Comparison of ENCODE assay signal across 23 cellular contexts in the genomic region with DNA sequence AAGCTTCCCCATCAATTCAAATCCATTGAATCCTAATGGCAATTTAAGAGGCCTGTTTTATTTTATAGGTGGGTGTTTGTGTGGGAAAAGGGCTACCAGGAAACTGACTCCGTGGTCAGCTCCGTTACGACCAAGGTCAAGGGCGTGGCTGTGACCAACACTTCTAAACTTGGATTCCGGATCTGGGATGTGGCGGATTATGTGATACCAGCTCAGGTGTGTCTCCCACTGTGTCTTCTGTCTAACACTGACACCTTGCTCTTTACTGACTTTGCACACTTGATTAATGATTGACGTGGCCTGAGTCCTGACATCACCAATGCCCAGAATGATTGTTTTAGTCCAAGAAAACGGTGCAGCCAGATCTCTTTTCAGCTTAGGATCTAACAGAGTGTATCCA. TPM values are rescaled to one million over a fixed set of nuclear protein-coding genes. Genes with fewer than 3 reads are reported as not detected.
DNase-seq lines count a peak whose midpoint lies in the region; ATAC-seq and TF ChIP-seq lines count a peak whose summit lies in the region.
"Had no signal": no experiment of that assay in that cellular context is flagged by ENCODE, and none has a peak within 500 bp of the region (broad histone marks: within the 10 kb centered on the region; RNA-seq: fewer than 3 reads in every experiment).

No MANE protein-coding gene starts in this region.

- no peaks in the 10 kb centered on the region for H3K9me3 Mint-ChIP-seq in activated CD8-positive, alpha-beta T cell treated with anti-CD3 and anti-CD28 coated beads, Interleukin-2, amount 10 ng/mL, durations not matched to agents 7 days and 5 days (ENCODE audit: insufficient read depth)
- H3K9me3 Mint-ChIP-seq: activated B cell treated with CpG ODN at 0.5 μM for 24 hours; activated T-helper 2 cell treated with anti-CD3 and anti-CD28 coated beads, Interferon-gamma antibody, Interleukin-2, Interleukin-4, amounts not matched to agents 10 μg/mL and 5 μg/mL and 100 μg/mL, durations not matched to agents 14 hours and 24 hours and 36 hours; natural killer cell treated with Interleukin-12 subunit alpha and Interleukin-12 subunit beta and Interleukin-15 and Interleukin-18, amount 100 ng/mL, for 72 hours had no signal

- H3K36me3 ChIP-seq in right lobe of liver, result no peaks in the 10 kb centered on the region
- H3K36me3 ChIP-seq: breast epithelium had no signal

- DNase-seq in Caki2 (ENCODE audit: low read depth) (peak; percentile 70), right lobe of liver (no peak), medulla oblongata (ENCODE audit: extremely low spot score) (no peak), cortex of kidney (lab: John Stamatoyannopoulos, UW) (no peak)
- DNase-seq in activated CD8-positive, alpha-beta T cell treated with anti-CD3 and anti-CD28 coated beads, Interleukin-2, amount 10 ng/mL, durations not matched to agents 7 days and 5 days, result no peak
- DNase-seq: activated B cell treated with CpG ODN at 0.5 μM for 24 hours; adrenal gland; H7; heart right ventricle; mesendoderm; NCI-H1105; RPMI8226; stimulated activated CD4-positive, alpha-beta T cell treated with anti-CD3 and anti-CD28 coated beads, Interleukin-1b, Interleukin-23, amount 100 ng/mL, for 48 hours; stimulated activated naive B cell treated with anti-CD40 and anti-IgM and Interleukin-4, amounts not matched to agents 10 μg/mL and 1 μg/mL and 100 μg/mL, for 72 hours; T-helper 9 cell had no signal

- ATAC-seq in activated CD8-positive, alpha-beta T cell treated with anti-CD3 and anti-CD28 coated beads, Interleukin-2, amount 10 ng/mL, durations not matched to agents 7 days and 5 days, result no peak
- ATAC-seq in right lobe of liver (peak; percentile 55 to 69 (median 63)), HG03175 (IDR thresholded peaks at IDR 0.05; ENCODE audit: unreplicated experiment) (no peak), HG03097 (IDR thresholded peaks at IDR 0.05; ENCODE audit: low FRiP score, unreplicated experiment) (no peak)
- ATAC-seq: heart right ventricle; natural killer cell treated with Interleukin-12 subunit alpha and Interleukin-12 subunit beta and Interleukin-15 and Interleukin-18, amount 100 ng/mL, for 72 hours; stimulated activated naive B cell treated with anti-CD40 and anti-IgM and Interleukin-4, amounts not matched to agents 10 μg/mL and 1 μg/mL and 100 μg/mL, for 72 hours had no signal

- peaks cover 61% of the 10 kb centered on the region for H3K36me3 Mint-ChIP-seq in activated CD8-positive, alpha-beta T cell treated with anti-CD3 and anti-CD28 coated beads, Interleukin-2, amount 10 ng/mL, durations not matched to agents 7 days and 5 days (ENCODE audit: low read depth)

- no peak overlapping the region for H3K4me3 ChIP-seq in right lobe of liver
- H3K4me3 ChIP-seq: adrenal gland, breast epithelium, heart right ventricle, SK-N-MC, thoracic aorta had no signal

- peak overlapping the region; percentile 5 for H3K27ac Mint-ChIP-seq in activated CD8-positive, alpha-beta T cell treated with anti-CD3 and anti-CD28 coated beads, Interleukin-2, amount 10 ng/mL, durations not matched to agents 7 days and 5 days
- H3K27ac Mint-ChIP-seq: activated B cell treated with CpG ODN at 0.5 μM for 24 hours; activated T-helper 2 cell treated with anti-CD3 and anti-CD28 coated beads, Interferon-gamma antibody, Interleukin-2, Interleukin-4, amounts not matched to agents 10 μg/mL and 5 μg/mL and 100 μg/mL, durations not matched to agents 14 hours and 24 hours and 36 hours; stimulated activated naive B cell treated with anti-CD40 and anti-IgM and Interleukin-4, amounts not matched to agents 10 μg/mL and 1 μg/mL and 100 μg/mL, for 72 hours had no signal

- POLR2A ChIA-PET in activated CD8-positive, alpha-beta T cell treated with anti-CD3 and anti-CD28 coated beads, Interleukin-2, amount 10 ng/mL, durations not matched to agents 7 days and 5 days (lab: Charles Lee), result no interaction called here

- H3K4me3 Mint-ChIP-seq in activated CD8-positive, alpha-beta T cell treated with anti-CD3 and anti-CD28 coated beads, Interleukin-2, amount 10 ng/mL, durations not matched to agents 7 days and 5 days, result no peak overlapping the region
- H3K4me3 Mint-ChIP-seq: activated B cell treated with CpG ODN at 0.5 μM for 24 hours; natural killer cell treated with Interleukin-12 subunit alpha and Interleukin-12 subunit beta and Interleukin-15 and Interleukin-18, amount 100 ng/mL, for 72 hours; stimulated activated naive B cell treated with anti-CD40 and anti-IgM and Interleukin-4, amounts not matched to agents 10 μg/mL and 1 μg/mL and 100 μg/mL, for 72 hours had no signal

- CTCF ChIA-PET in activated CD8-positive, alpha-beta T cell treated with anti-CD3 and anti-CD28 coated beads, Interleukin-2, amount 10 ng/mL, durations not matched to agents 7 days and 5 days (lab: Charles Lee), result interaction anchor here (3.5 kb wide), 1 partner anchor 13 kb away, joined by 19 read pairs; no protein-coding TSS in a partner anchor

- H3K4me1 ChIP-seq in right lobe of liver, result peaks cover 0 to 44% (median 18%) of the 10 kb centered on the region in 4 donors
- H3K4me1 ChIP-seq: breast epithelium had no signal

- no peaks in the 10 kb centered on the region for H3K9me3 ChIP-seq in right lobe of liver
- H3K9me3 ChIP-seq: adrenal gland, breast epithelium, heart right ventricle, thoracic aorta had no signal

- no peaks in the 10 kb centered on the region for H3K27me3 ChIP-seq in right lobe of liver
- H3K27me3 ChIP-seq: adrenal gland, breast epithelium, heart right ventricle had no signal

- no peaks in the 10 kb centered on the region for H3K27me3 Mint-ChIP-seq in activated CD8-positive, alpha-beta T cell treated with anti-CD3 and anti-CD28 coated beads, Interleukin-2, amount 10 ng/mL, durations not matched to agents 7 days and 5 days (ENCODE audit: low read depth)
- H3K27me3 Mint-ChIP-seq: activated B cell treated with CpG ODN at 0.5 μM for 24 hours; natural killer cell treated with Interleukin-12 subunit alpha and Interleukin-12 subunit beta and Interleukin-15 and Interleukin-18, amount 100 ng/mL, for 72 hours; stimulated activated naive B cell treated with anti-CD40 and anti-IgM and Interleukin-4, amounts not matched to agents 10 μg/mL and 1 μg/mL and 100 μg/mL, for 72 hours had no signal

- H3K4me1 Mint-ChIP-seq in activated CD8-positive, alpha-beta T cell treated with anti-CD3 and anti-CD28 coated beads, Interleukin-2, amount 10 ng/mL, durations not matched to agents 7 days and 5 days (ENCODE audit: low read depth), result peaks cover 51% of the 10 kb centered on the region

- TF ChIP-seq POLR2A in right lobe of liver (IDR thresholded peaks at IDR 0.05), result no peak

- TF ChIP-seq CTCF in 22Rv1 (IDR thresholded peaks at IDR 0.05) (no peak), right lobe of liver (IDR thresholded peaks at IDR 0.05) (no peak)

- 23% methylated on average over 5 of the region's 8 CpGs for WGBS in right lobe of liver (ENCODE audit: insufficient coverage, low coverage, low lambda C conversion rate, missing lambda C conversion rate)

- peak overlapping the region; percentile 41 for H3K27ac ChIP-seq in 22Rv1
- peak overlapping the region; percentile 29 to 79 (median 77) for H3K27ac ChIP-seq in right lobe of liver
- H3K27ac ChIP-seq: adrenal gland, breast epithelium, heart right ventricle, SK-N-MC, thoracic aorta had no signal

- intact Hi-C loops in right lobe of liver (cut with DNase I), result no loop called here

- in situ Hi-C loops in Caki2 (cut with HindIII; ENCODE audit: low pct_unique_long_range_greater_than_20kb, low sequenced_read_pairs), result no loop called here

RNA-seq across cellular contexts. Expression of gene P2RX4, which starts 7.1 kb away (rescaled TPM):
- total RNA-seq in Caki2 (2014; rRNA removed; shearing (Covaris generic); ENCODE audit: low replicate concordance), result 137 and 166 TPM in 2 replicates
- total RNA-seq in activated CD8-positive, alpha-beta T cell treated with anti-CD3 and anti-CD28 coated beads, Interleukin-2, amount 10 ng/mL, durations not matched to agents 7 days and 5 days, result 10 to 100 TPM; 38.7 to 41.0 TPM
- total RNA-seq in right lobe of liver, result 10 to 100 TPM; 11.5 to 79.7 (median 21.9) TPM

Comparison
In these comparisons a context has a peak if more than half of its experiments do, and no peak if none do; other contexts are left out.
1. ATAC-seq: peak in right lobe of liver (4 of 4); none in activated CD8-positive, alpha-beta T cell treated with anti-CD3 and anti-CD28 coated beads, Interleukin-2, amount 10 ng/mL, durations not matched to agents 7 days and 5 days (single experiment), HG03175 (single experiment) and HG03097 (single experiment).